ENCODE assay signal across 8 cellular contexts in genomic region chr14:61694830-61695694, GRCh38. TPM values are rescaled to one million over a fixed set of nuclear protein-coding genes. Genes with fewer than 3 reads are reported as not detected.
DNase-seq lines count a peak whose midpoint lies in the region; ATAC-seq, FAIRE-seq and TF ChIP-seq lines count a peak whose summit lies in the region.

Gene HIF1A, plus strand, starts transcription at chr14:61695513. Its CDS starts 292 bp downstream, at chr14:61695805.

- peaks cover 44% of the 10 kb centered on the region for H4K20me1 ChIP-seq in Loucy (ENCODE audit: insufficient read depth, low read length, poor library complexity, severe bottlenecking)

- peaks cover 6% of the 10 kb centered on the region for H3K36me3 Mint-ChIP-seq in natural killer cell

- peaks cover 46% of the 10 kb centered on the region for H3K4me1 ChIP-seq in Loucy (ENCODE audit: insufficient read depth, low read length, poor library complexity, severe bottlenecking)

- H3K27ac Mint-ChIP-seq in natural killer cell = peak within 1 kb of the TSS; percentile 95 to 97

- peaks cover 9 to 14% of the 10 kb centered on the region in 2 donors for H3K27me3 Mint-ChIP-seq in natural killer cell (ENCODE audit: low read depth in 2 of 2)

- no peaks in the 10 kb centered on the region for H3K27me3 ChIP-seq in Loucy (ENCODE audit: insufficient read depth, low read length, poor library complexity, severe bottlenecking)

- H3K9me3 ChIP-seq in Loucy (ENCODE audit: insufficient read depth, low read depth, low read length) = no peaks in the 10 kb centered on the region

- intact Hi-C loops in natural killer cell (cut with micrococcal nuclease) = loop anchor here (1.0 to 10.0 kb wide), 5 partner anchors 24 to 368 kb away; partner anchors contain the start of gene SNAPC1

- H2AFZ ChIP-seq in Loucy (ENCODE audit: low read length) = peak within 1 kb of the TSS; percentile 94

- peak; percentile 99 for DNase-seq in ELF-1 (ENCODE audit: low read depth, low spot score)
- DNase-seq in H54 (ENCODE audit: insufficient read length, low spot score) = peak; percentile 92
- DNase-seq in activated effector memory CD4-positive, alpha-beta T cell treated with Interleukin-2 at 50 U/mL for 16 hours = peak; percentile 93
- peak; percentile 98 for DNase-seq in fibroblast of peridontal ligament (ENCODE audit: extremely low read depth)
- peak; percentile 92 for DNase-seq in natural killer cell
- DNase-seq in stimulated activated naive CD4-positive, alpha-beta T cell treated with Interleukin-2 at 50 U/mL for 16 hours (lab: John Stamatoyannopoulos, UW) = peak; percentile 97

- H3K4me3 ChIP-seq in Loucy (ENCODE audit: low read length, poor library complexity, severe bottlenecking) = peak within 1 kb of the TSS; percentile 96

- peak; percentile 96 for TF ChIP-seq POLR2A in H54 (IDR thresholded peaks at IDR 0.05; ENCODE audit: low read depth, low read length)
- peak; percentile 94 for TF ChIP-seq POLR2A in Raji (IDR thresholded peaks at IDR 0.05; ENCODE audit: insufficient read depth, low read depth, low read length)

- peaks cover 44 to 47% of the 10 kb centered on the region in 2 donors for H3K4me1 Mint-ChIP-seq in natural killer cell

- peak within 1 kb of the TSS; percentile 89 for H3K9ac ChIP-seq in Loucy (ENCODE audit: low read depth, low read length, poor library complexity, severe bottlenecking)

- TF ChIP-seq CTCF in Loucy (conservative IDR thresholded peaks at IDR 0.05; ENCODE audit: low read length) (0 out of 2 replicates have a peak, but pooled peaks have one; percentile 10), natural killer cell (IDR thresholded peaks at IDR 0.05) (no peak)

- ATAC-seq in natural killer cell = peak; percentile 93 to 99 (median 96)

- H3K4me3 Mint-ChIP-seq in natural killer cell = peak within 1 kb of the TSS; percentile 97

- H3K9me3 Mint-ChIP-seq in natural killer cell = peaks cover 0 to 4% of the 10 kb centered on the region in 2 donors

- H3K79me2 ChIP-seq in Loucy (ENCODE audit: insufficient read depth, low read length) = peaks cover 47% of the 10 kb centered on the region

- FAIRE-seq in H54 (lab: Jason Lieb, UNC) = peak; percentile 99

- H3K9me2 ChIP-seq in Loucy (replicated peaks; ENCODE audit: low read depth, low read length) = no peaks in the 10 kb centered on the region

- no peaks in the 10 kb centered on the region for H3F3A ChIP-seq in Loucy (ENCODE audit: low read depth)

- peak within 1 kb of the TSS; percentile 97 for H3K4me2 ChIP-seq in Loucy (ENCODE audit: low read depth, low read length, poor library complexity, severe bottlenecking)

- H3K36me3 ChIP-seq in Loucy (ENCODE audit: insufficient read depth, low read length) = no peaks in the 10 kb centered on the region

RNA-seq across cellular contexts. Expression of gene HIF1A, which starts in this region (rescaled TPM):
- 100 to 1,000 TPM; 174 to 184 (median 177) TPM for total RNA-seq in natural killer cell

Comparison
In these comparisons a context has a peak if more than half of its experiments do, and no peak if none do; other contexts are left out.
1. Peak in every context shown above with its lines: DNase-seq, ATAC-seq and H3K4me3 ChIP-seq.